Comparison of ENCODE assay signal across 21 cellular contexts in genomic region chr5:123304777-123305316, GRCh38.
"Had no signal": no experiment of that assay in that cellular context is flagged by ENCODE, and none has a peak within 500 bp of the region (broad histone marks: within the 10 kb centered on the region; RNA-seq: fewer than 3 reads in every experiment).

No MANE protein-coding gene starts in this region.

- H3K27ac Mint-ChIP-seq: T-cell had no signal

- H3K4me3 ChIP-seq: K562, SJSA1, SK-N-MC had no signal

- H3K4me3 Mint-ChIP-seq: T-cell had no signal

- ATAC-seq: K562, T-cell had no signal

- H3K9me3 ChIP-seq: SJSA1 had no signal

- H3K4me1 Mint-ChIP-seq: T-cell had no signal

- H3K36me3 ChIP-seq: SJSA1 had no signal

- DNase-seq: IMR-90, MV-4-11, NCI-H1048, NCI-H1105, NCI-H1417, NCI-H1436 treated with DMSO at 0.1 percent for 48 hours, NCI-H1694, NCI-H187 treated with DMSO at 0.1 percent for 48 hours, NCI-H2029 treated with DMSO at 0.1 percent for 48 hours, NCI-H2171 treated with DMSO at 0.1 percent for 48 hours, NCI-H2227 treated with DMSO at 0.1 percent for 48 hours, NCI-H524, NCI-H526 treated with DMSO at 0.1 percent for 48 hours, NCI-H748 treated with DMSO at 0.1 percent for 48 hours, Right ventricle myocardium superior, RPMI8226, SIG-M5, T-cell had no signal

- H3K36me3 Mint-ChIP-seq: T-cell had no signal

- H3K27ac ChIP-seq: SJSA1, SK-N-MC had no signal

- H3K27me3 ChIP-seq: SJSA1 had no signal
